9 cellular contexts compared by ENCODE assay signal in genomic region chr15:96341465-96342142, GRCh38. TPM values are rescaled to one million over a fixed set of nuclear protein-coding genes. Genes with fewer than 3 reads are reported as not detected.
DNase-seq lines count a peak whose midpoint lies in the region; ATAC-seq and TF ChIP-seq lines count a peak whose summit lies in the region.
"Had no signal": no experiment of that assay in that cellular context is flagged by ENCODE, and none has a peak within 500 bp of the region (broad histone marks: within the 10 kb centered on the region; RNA-seq: fewer than 3 reads in every experiment).

No MANE protein-coding gene starts in this region.

- TF ChIP-seq CTCF in esophagus squamous epithelium (IDR thresholded peaks at IDR 0.05), result no peak
- no peak for TF ChIP-seq CTCF in upper lobe of left lung (IDR thresholded peaks at IDR 0.05)

- H3K27me3 Mint-ChIP-seq in T-helper 2 cell treated with Interferon-gamma antibody and Interleukin-4, amounts not matched to agents 5 μg/mL and 100 μg/mL, for 36 hours (ENCODE audit: low read depth), result peaks cover 89% of the 10 kb centered on the region

- peaks cover 2% of the 10 kb centered on the region for H3K4me1 Mint-ChIP-seq in T-helper 2 cell treated with Interferon-gamma antibody and Interleukin-4, amounts not matched to agents 5 μg/mL and 100 μg/mL, for 36 hours (ENCODE audit: low read depth)

- no peak overlapping the region for H3K4me3 Mint-ChIP-seq in T-helper 2 cell treated with Interferon-gamma antibody and Interleukin-4, amounts not matched to agents 5 μg/mL and 100 μg/mL, for 36 hours

- intact Hi-C loops in esophagus squamous epithelium (cut with DNase I), result loop anchor here (10.0 kb wide), 1 partner anchor 1077 kb away; no protein-coding TSS in a partner anchor

- H3K27ac Mint-ChIP-seq in T-helper 2 cell treated with Interferon-gamma antibody and Interleukin-4, amounts not matched to agents 5 μg/mL and 100 μg/mL, for 36 hours, result peak overlapping the region; percentile 41

- ATAC-seq in upper lobe of left lung (ENCODE audit: low FRiP score in 2 of 2), result peak in 1 of 2 donors; percentile 44
- ATAC-seq in HG03439 (IDR thresholded peaks at IDR 0.05; ENCODE audit: unreplicated experiment), result no peak
- ATAC-seq in GM21423 (IDR thresholded peaks at IDR 0.05; ENCODE audit: unreplicated experiment), result no peak

- H3K36me3 ChIP-seq in esophagus squamous epithelium (no peaks in the 10 kb centered on the region), muscle layer of colon (ENCODE audit: insufficient read depth, low read length) (peaks cover 9% of the 10 kb centered on the region), upper lobe of left lung (peaks cover 0 to 5% (median 0%) of the 10 kb centered on the region in 4 donors)

- H3K27ac ChIP-seq in esophagus squamous epithelium (peak overlapping the region; percentile 87 to 97 (median 94)), muscle layer of colon (ENCODE audit: low read depth, low read length) (peak overlapping the region; percentile 67), upper lobe of left lung (peak overlapping the region; percentile 89 to 94 (median 94))

- H3K4me1 ChIP-seq in esophagus squamous epithelium, result peaks cover 0 to 73% (median 0%) of the 10 kb centered on the region in 3 donors
- H3K4me1 ChIP-seq in muscle layer of colon (ENCODE audit: insufficient read depth, low read length), result peaks cover 41% of the 10 kb centered on the region
- H3K4me1 ChIP-seq in upper lobe of left lung, result peaks cover 0 to 29% (median 9%) of the 10 kb centered on the region in 4 donors

- DNase-seq in T-helper 2 cell treated with Interferon-gamma antibody and Interleukin-4, amounts not matched to agents 5 μg/mL and 100 μg/mL, for 36 hours (ENCODE audit: low spot score), result no peak
- no peak for DNase-seq in T-helper 2 cell
- no peak for DNase-seq in esophagus squamous epithelium (lab: John Stamatoyannopoulos, UW)
- DNase-seq in upper lobe of left lung, result peak in 1 of 2 donors; percentile 78
- DNase-seq in DMS 273 (lab: John Stamatoyannopoulos, UW; ENCODE audit: unreplicated experiment), result no peak
- DNase-seq: erythroblast had no signal

- H3K9me3 Mint-ChIP-seq in T-helper 2 cell treated with Interferon-gamma antibody and Interleukin-4, amounts not matched to agents 5 μg/mL and 100 μg/mL, for 36 hours, result no peaks in the 10 kb centered on the region

- TF ChIP-seq POLR2A in esophagus squamous epithelium (IDR thresholded peaks at IDR 0.05) (no peak), upper lobe of left lung (IDR thresholded peaks at IDR 0.05) (no peak)

- H3K9me3 ChIP-seq in esophagus squamous epithelium (no peaks in the 10 kb centered on the region), muscle layer of colon (ENCODE audit: low read length) (no peaks in the 10 kb centered on the region), upper lobe of left lung (no peaks in the 10 kb centered on the region)

- H3K4me3 ChIP-seq in esophagus squamous epithelium (peak overlapping the region; percentile 72 to 92 (median 78)), muscle layer of colon (ENCODE audit: low read depth in 1 of 2, low read length in 2 of 2) (peak overlapping the region; percentile 25 to 60), upper lobe of left lung (peak overlapping the region in 3 of 4 donors; percentile 63 to 78 (median 67))

- 36 to 58% methylated on average over 27 to 32 of the region's 37 CpGs for WGBS in esophagus squamous epithelium, 2 donors
- WGBS in upper lobe of left lung, 2 donors, result 47 to 52% methylated on average over 23 to 37 of the region's 37 CpGs

- H3K27me3 ChIP-seq in esophagus squamous epithelium, result peaks cover 0 to 56% (median 0%) of the 10 kb centered on the region in 4 donors
- H3K27me3 ChIP-seq in muscle layer of colon (ENCODE audit: control insufficient read depth in 1 of 2, insufficient read depth in 2 of 2, low read length in 2 of 2), result no peaks in the 10 kb centered on the region
- no peaks in the 10 kb centered on the region for H3K27me3 ChIP-seq in upper lobe of left lung

- peak overlapping the region; percentile 39 for H3K9ac ChIP-seq in muscle layer of colon (ENCODE audit: low read length)

- no peaks in the 10 kb centered on the region for H3K36me3 Mint-ChIP-seq in T-helper 2 cell treated with Interferon-gamma antibody and Interleukin-4, amounts not matched to agents 5 μg/mL and 100 μg/mL, for 36 hours (ENCODE audit: low read depth)

- TF ChIP-seq EP300 in upper lobe of left lung (IDR thresholded peaks at IDR 0.05), result no peak

RNA-seq across cellular contexts. Expression of gene NR2F2, which starts 11.1 kb away (rescaled TPM):
- 10 to 100 TPM in 1 of 4 donors, 1 to 10 TPM in 3; 3.7 to 15.6 (median 6.4) TPM for total RNA-seq in esophagus squamous epithelium
- total RNA-seq in upper lobe of left lung, result 10 to 100 TPM; 10.8 to 64.7 (median 30.1) TPM
